18 cellular contexts compared by ENCODE assay signal in the genomic region with DNA sequence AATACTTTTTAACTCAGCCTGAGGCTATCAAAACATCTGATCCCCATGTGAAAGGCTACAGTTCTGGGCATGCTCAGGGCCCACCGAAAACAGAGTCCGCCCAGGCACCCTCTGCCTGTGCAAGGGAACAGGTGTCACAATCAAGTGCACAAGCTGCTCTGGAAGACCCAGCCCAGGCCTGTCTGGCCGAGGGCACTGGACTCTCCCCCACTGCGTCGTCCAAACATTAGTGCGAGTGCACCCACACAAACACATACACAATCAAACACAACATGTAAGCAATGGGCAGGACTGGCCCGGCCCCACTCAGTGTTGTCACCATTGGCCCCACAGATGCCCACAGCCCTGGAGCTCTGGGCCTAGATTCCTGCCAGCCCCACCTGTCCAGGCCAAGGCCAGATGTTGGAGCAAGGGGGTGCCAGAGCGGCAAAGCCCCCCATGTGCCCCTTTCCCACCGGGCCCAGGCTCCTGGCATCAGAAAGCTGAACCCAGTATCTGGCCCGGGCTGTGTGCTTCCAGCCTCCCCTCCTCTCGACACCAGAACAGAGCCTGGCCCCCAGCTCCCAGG. TPM values are rescaled to one million over a fixed set of nuclear protein-coding genes. Genes with fewer than 3 reads are reported as not detected.
DNase-seq lines count a peak whose midpoint lies in the region; ATAC-seq and TF ChIP-seq lines count a peak whose summit lies in the region.
"Had no signal": no experiment of that assay in that cellular context is flagged by ENCODE, and none has a peak within 500 bp of the region (broad histone marks: within the 10 kb centered on the region; RNA-seq: fewer than 3 reads in every experiment).

No MANE protein-coding gene starts in this region.

- H3K4me2 ChIP-seq in BLaER1 = no peak overlapping the region
- H3K4me2 ChIP-seq: GM23338 had no signal

- DNase-seq in epidermal melanocyte (ENCODE audit: insufficient read length, low spot score) (peak; percentile 9), lower lobe of right lung (peak; percentile 20), stomach (peak; percentile 11), MV-4-11 (lab: John Stamatoyannopoulos, UW) (no peak)
- DNase-seq in NK-92 treated with Interleukin-12 subunit alpha and Interleukin-12 subunit beta, amount 100 ng/mL, for 24 hours (lab: John Stamatoyannopoulos, UW) = no peak
- DNase-seq: 8988T; Calu3; CD8-positive, alpha-beta T cell; DMS79 treated with DMSO at 0.1 percent for 48 hours; GF-D8; HCEC 1CT; IMR-90 had no signal

- H3K4me3 ChIP-seq in BLaER1 = no peak overlapping the region
- no peak overlapping the region for H3K4me3 ChIP-seq in lower lobe of right lung
- H3K4me3 ChIP-seq in stomach = no peak overlapping the region
- H3K4me3 ChIP-seq: BLaER1 treated with 17β-estradiol and CSF1 and Interleukin-3, amounts not matched to agents 10 nM and 100 nM; GM23338 had no signal

- H3K27ac ChIP-seq in BLaER1 = 0 out of 2 replicates have a peak overlapping the region, but pooled peaks have one; percentile 13
- H3K27ac ChIP-seq in lower lobe of right lung = no peak overlapping the region
- H3K27ac ChIP-seq in stomach = no peak overlapping the region
- H3K27ac ChIP-seq: BLaER1 treated with 17β-estradiol and CSF1 and Interleukin-3, amounts not matched to agents 10 nM and 100 nM had no signal

- no peak for TF ChIP-seq CTCF in lower lobe of right lung (IDR thresholded peaks at IDR 0.05)
- no peak for TF ChIP-seq CTCF in stomach (IDR thresholded peaks at IDR 0.05)

- H3K36me3 ChIP-seq in BLaER1 (no peaks in the 10 kb centered on the region), lower lobe of right lung (no peaks in the 10 kb centered on the region), stomach (no peaks in the 10 kb centered on the region)
- H3K36me3 ChIP-seq: BLaER1 treated with 17β-estradiol and CSF1 and Interleukin-3, amounts not matched to agents 10 nM and 100 nM had no signal

- intact Hi-C loops in lower lobe of right lung (cut with DNase I) (no loop called here), stomach (cut with DNase I; ENCODE audit: low total_unique reads) (no loop called here)

- H3K27me3 ChIP-seq in BLaER1 = no peaks in the 10 kb centered on the region
- peaks cover 12% of the 10 kb centered on the region for H3K27me3 ChIP-seq in lower lobe of right lung (ENCODE audit: low read depth)
- H3K27me3 ChIP-seq in stomach = peaks cover 5 to 29% (median 6%) of the 10 kb centered on the region in 3 donors
- H3K27me3 ChIP-seq: BLaER1 treated with 17β-estradiol and CSF1 and Interleukin-3, amounts not matched to agents 10 nM and 100 nM had no signal

- no peak overlapping the region for H3K9ac ChIP-seq in BLaER1
- H3K9ac ChIP-seq: BLaER1 treated with 17β-estradiol and CSF1 and Interleukin-3, amounts not matched to agents 10 nM and 100 nM had no signal

- no peaks in the 10 kb centered on the region for H4K20me1 ChIP-seq in BLaER1
- H4K20me1 ChIP-seq: BLaER1 treated with 17β-estradiol and CSF1 and Interleukin-3, amounts not matched to agents 10 nM and 100 nM had no signal

- 77 to 95% (median 90%) methylated on average over 8 to 11 of the region's 11 CpGs for WGBS in stomach, 5 donors

- H3K4me1 ChIP-seq in BLaER1 (peaks cover 61% of the 10 kb centered on the region), lower lobe of right lung (no peaks in the 10 kb centered on the region), stomach (no peaks in the 10 kb centered on the region)

- TF ChIP-seq EP300 in stomach (IDR thresholded peaks at IDR 0.05) = no peak

- TF ChIP-seq POLR2A in stomach (IDR thresholded peaks at IDR 0.05) = no peak

- ATAC-seq in lower lobe of right lung (no peak), HG02840 (IDR thresholded peaks at IDR 0.05; ENCODE audit: low FRiP score, unreplicated experiment) (no peak)
- ATAC-seq: CD8-positive, alpha-beta T cell had no signal

- H3K9me3 ChIP-seq in BLaER1 (no peaks in the 10 kb centered on the region), lower lobe of right lung (no peaks in the 10 kb centered on the region), stomach (no peaks in the 10 kb centered on the region)
- H3K9me3 ChIP-seq: BLaER1 treated with 17β-estradiol and CSF1 and Interleukin-3, amounts not matched to agents 10 nM and 100 nM had no signal

RNA-seq across cellular contexts. Expression of gene ALPG, which starts 0.6 kb away (rescaled TPM):
- total RNA-seq in lower lobe of right lung (0.53 TPM), stomach (not detected)
- polyA plus RNA-seq in stomach = not detected
- total RNA-seq: A673; Calu3; CD8-positive, alpha-beta T cell; IMR-90 had no signal
- polyA plus RNA-seq: AG04450, IMR-90 had no signal

RNA-seq across cellular contexts. Expression of gene ALPP, which starts 27.5 kb away (rescaled TPM):
- total RNA-seq in lower lobe of right lung (6.0 TPM), stomach (not detected)
- polyA plus RNA-seq in stomach = not detected
- total RNA-seq: A673; Calu3; CD8-positive, alpha-beta T cell; IMR-90 had no signal
- polyA plus RNA-seq: AG04450, GM23338, IMR-90 had no signal

RNA-seq across cellular contexts. Expression of gene ALPI, which starts 49.9 kb away (rescaled TPM):
- total RNA-seq in lower lobe of right lung (not detected), stomach (10 to 100 TPM in 1 of 5 donors, 1 to 10 TPM in 1, not detected in 3; 1.4 to 12.3 TPM)
- polyA plus RNA-seq in stomach = not detected
- total RNA-seq: A673; Calu3; CD8-positive, alpha-beta T cell; GM23338; IMR-90 had no signal
- polyA plus RNA-seq: AG04450, GM23338, IMR-90 had no signal

Comparison
In these comparisons a context has a peak if more than half of its experiments do, and no peak if none do; other contexts are left out.
1. DNase-seq: peak in epidermal melanocyte (single experiment), lower lobe of right lung (single experiment) and stomach (single experiment); none in MV-4-11 (single experiment) and NK-92 treated with Interleukin-12 subunit alpha and Interleukin-12 subunit beta, amount 100 ng/mL, for 24 hours (single experiment).